Comparison of ENCODE assay signal across 20 cellular contexts in genomic region chr5:132876020-132876759, GRCh38. TPM values are rescaled to one million over a fixed set of nuclear protein-coding genes. Genes with fewer than 3 reads are reported as not detected.
DNase-seq lines count a peak whose midpoint lies in the region; TF ChIP-seq lines count a peak whose summit lies in the region.
"Had no signal": no experiment of that assay in that cellular context is flagged by ENCODE, and none has a peak within 500 bp of the region (broad histone marks: within the 10 kb centered on the region; RNA-seq: fewer than 3 reads in every experiment).

No MANE protein-coding gene starts in this region.

- peaks cover 0 to 15% (median 7%) of the 10 kb centered on the region in 4 donors for H3K36me3 ChIP-seq in transverse colon

- H3K4me3 ChIP-seq in AG10803 (ENCODE audit: low read length): no peak overlapping the region
- H3K4me3 ChIP-seq in transverse colon: no peak overlapping the region
- H3K4me3 ChIP-seq: suprapubic skin had no signal

- TF ChIP-seq POLR2A in transverse colon (IDR thresholded peaks at IDR 0.05): no peak

- H3K27me3 Mint-ChIP-seq in HFFc6 (ENCODE audit: insufficient read depth): no peaks in the 10 kb centered on the region
- no peaks in the 10 kb centered on the region for H3K27me3 Mint-ChIP-seq in nephron (ENCODE audit: low read depth)
- H3K27me3 Mint-ChIP-seq in activated naive CD4-positive, alpha-beta T cell treated with anti-CD3 and anti-CD28 coated beads for 36 hours (ENCODE audit: low read depth): no peaks in the 10 kb centered on the region
- H3K27me3 Mint-ChIP-seq: CD4-positive, alpha-beta memory T cell; memory B cell; naive B cell had no signal

- in situ Hi-C loops in transverse colon (cut with MboI; ENCODE audit: low pct_ligation_motif_present in 1 of 4, low pct_unique_long_range_greater_than_20kb in 1 of 4, low sequenced_read_pairs in 3 of 4): no loop called here

- H3K27ac ChIP-seq in transverse colon: no peak overlapping the region
- H3K27ac ChIP-seq: suprapubic skin had no signal

- peaks cover 37% of the 10 kb centered on the region for H3K36me3 Mint-ChIP-seq in HFFc6 (ENCODE audit: low read depth)
- peaks cover 65% of the 10 kb centered on the region for H3K36me3 Mint-ChIP-seq in nephron (ENCODE audit: low read depth)
- H3K36me3 Mint-ChIP-seq in activated naive CD4-positive, alpha-beta T cell treated with anti-CD3 and anti-CD28 coated beads for 36 hours (ENCODE audit: low read depth): peaks cover 1% of the 10 kb centered on the region
- H3K36me3 Mint-ChIP-seq: activated naive CD4-positive, alpha-beta T cell treated with anti-CD3 and anti-CD28 coated beads, Interleukin-2, amount 50 U/mL, for 72 hours had no signal

- H3K9me3 Mint-ChIP-seq in HFFc6: no peaks in the 10 kb centered on the region
- H3K9me3 Mint-ChIP-seq in nephron: no peaks in the 10 kb centered on the region
- H3K9me3 Mint-ChIP-seq in activated naive CD4-positive, alpha-beta T cell treated with anti-CD3 and anti-CD28 coated beads for 36 hours: no peaks in the 10 kb centered on the region
- H3K9me3 Mint-ChIP-seq: activated naive CD4-positive, alpha-beta T cell treated with anti-CD3 and anti-CD28 coated beads, Interleukin-2, amount 50 U/mL, for 72 hours; CD4-positive, alpha-beta memory T cell; memory B cell; naive B cell; stimulated activated effector memory CD8-positive, alpha-beta T cell treated with anti-CD3 and anti-CD28 coated beads, Interleukin-12 subunit alpha, Interleukin-12 subunit beta, amount 100 ng/mL, for 72 hours had no signal

- H3K4me1 ChIP-seq in transverse colon: peaks cover 0 to 40% (median 7%) of the 10 kb centered on the region in 4 donors

- no peak for TF ChIP-seq EP300 in transverse colon (IDR thresholded peaks at IDR 0.05; ENCODE audit: low read depth)

- WGBS in transverse colon (ENCODE audit: low coverage in 1 of 2), 2 donors: 92 to 100% methylated on average over 1 of the region's 1 CpG

- DNase-seq in AG10803 (ENCODE audit: low read depth) (peak; percentile 34), HFFc6 (peak; percentile 60), fibroblast of peridontal ligament (ENCODE audit: extremely low read depth) (peak; percentile 53), transverse colon (no peak), NCI-H2029 (lab: John Stamatoyannopoulos, UW) (no peak)
- DNase-seq in activated naive CD4-positive, alpha-beta T cell treated with anti-CD3 and anti-CD28 coated beads for 36 hours: no peak
- DNase-seq: activated CD4-positive, CD25-positive, alpha-beta regulatory T cell; activated T-cell treated with anti-CD3 and anti-CD28 coated beads, Interleukin-2, amount 50 U/mL, for 48 hours; CD4-positive, alpha-beta memory T cell; DMS53; naive B cell; NCI-H1048; NCI-H2081 treated with DMSO at 0.1 percent for 48 hours; NCI-H510A treated with DMSO at 0.1 percent for 48 hours; NK-92 treated with Interleukin-12 subunit alpha and Interleukin-12 subunit beta, amount 100 ng/mL, for 24 hours had no signal

- TF ChIP-seq CTCF in AG10803 (conservative IDR thresholded peaks at IDR 0.05; ENCODE audit: low read length): no peak
- no peak for TF ChIP-seq CTCF in HFFc6 (IDR thresholded peaks at IDR 0.05)
- no peak for TF ChIP-seq CTCF in nephron (IDR thresholded peaks at IDR 0.05; ENCODE audit: unreplicated experiment in 3 of 3)
- TF ChIP-seq CTCF in transverse colon (IDR thresholded peaks at IDR 0.05): no peak

- CTCF ChIA-PET in activated naive CD4-positive, alpha-beta T cell treated with anti-CD3 and anti-CD28 coated beads for 36 hours (lab: Charles Lee): interaction anchor here (1.1 kb wide), 1 partner anchor 56 kb away, joined by 3 read pairs; no protein-coding TSS in a partner anchor

- intact Hi-C loops in transverse colon (cut with DNase I; ENCODE audit: low total_unique reads): no loop called here
- intact Hi-C loops in activated naive CD4-positive, alpha-beta T cell treated with anti-CD3 and anti-CD28 coated beads for 36 hours (cut with micrococcal nuclease): no loop called here

- no peaks in the 10 kb centered on the region for H3K27me3 ChIP-seq in transverse colon
- H3K27me3 ChIP-seq: suprapubic skin had no signal

- H3K9me3 ChIP-seq in transverse colon: no peaks in the 10 kb centered on the region
- H3K9me3 ChIP-seq: suprapubic skin had no signal

- H3K27ac Mint-ChIP-seq in HFFc6: peak overlapping the region; percentile 67; the same call in 1 of the 2 replicates
- peak overlapping the region in 2 of 3 experiments; percentile 31 to 77 for H3K27ac Mint-ChIP-seq in nephron
- no peak overlapping the region for H3K27ac Mint-ChIP-seq in activated naive CD4-positive, alpha-beta T cell treated with anti-CD3 and anti-CD28 coated beads for 36 hours
- H3K27ac Mint-ChIP-seq: activated naive CD4-positive, alpha-beta T cell treated with anti-CD3 and anti-CD28 coated beads, Interleukin-2, amount 50 U/mL, for 72 hours; memory B cell; stimulated activated effector memory CD8-positive, alpha-beta T cell treated with anti-CD3 and anti-CD28 coated beads, Interleukin-12 subunit alpha, Interleukin-12 subunit beta, amount 100 ng/mL, for 72 hours had no signal

- H3K4me3 Mint-ChIP-seq in HFFc6: peak overlapping the region; percentile 30; the same call in 1 of the 2 replicates
- H3K4me3 Mint-ChIP-seq in nephron: no peak overlapping the region
- no peak overlapping the region for H3K4me3 Mint-ChIP-seq in activated naive CD4-positive, alpha-beta T cell treated with anti-CD3 and anti-CD28 coated beads for 36 hours
- H3K4me3 Mint-ChIP-seq: CD4-positive, alpha-beta memory T cell; memory B cell; naive B cell; stimulated activated effector memory CD8-positive, alpha-beta T cell treated with anti-CD3 and anti-CD28 coated beads, Interleukin-12 subunit alpha, Interleukin-12 subunit beta, amount 100 ng/mL, for 72 hours had no signal

- peaks cover 37% of the 10 kb centered on the region for H3K4me1 Mint-ChIP-seq in HFFc6 (ENCODE audit: low read depth)
- peaks cover 38% of the 10 kb centered on the region for H3K4me1 Mint-ChIP-seq in nephron
- H3K4me1 Mint-ChIP-seq in activated naive CD4-positive, alpha-beta T cell treated with anti-CD3 and anti-CD28 coated beads for 36 hours (ENCODE audit: low read depth): no peaks in the 10 kb centered on the region
- H3K4me1 Mint-ChIP-seq: CD4-positive, alpha-beta memory T cell; memory B cell; naive B cell; stimulated activated effector memory CD8-positive, alpha-beta T cell treated with anti-CD3 and anti-CD28 coated beads, Interleukin-12 subunit alpha, Interleukin-12 subunit beta, amount 100 ng/mL, for 72 hours had no signal

RNA-seq across cellular contexts. Expression of gene LEAP2, which starts 2.7 kb away (rescaled TPM):
- under 1 TPM; 0.09 to 0.51 (median 0.41) TPM for total RNA-seq in HFFc6 (2021; fragmentation: NEBNext Ultra II Directional; extraction: Animal tissue kit (Norgen Biotek cat#: 25700))
- 1 to 10 TPM in 3 of 4 donors, under 1 TPM in 1; 0.20 to 5.9 (median 5.1) TPM for total RNA-seq in transverse colon
- 1 to 10 TPM; 1.8 to 2.0 TPM for total RNA-seq in activated naive CD4-positive, alpha-beta T cell treated with anti-CD3 and anti-CD28 coated beads for 36 hours

RNA-seq across cellular contexts. Expression of gene UQCRQ, which starts 9.7 kb away (rescaled TPM):
- 100 to 1,000 TPM; 501 to 678 (median 615) TPM for total RNA-seq in HFFc6 (2021; fragmentation: NEBNext Ultra II Directional; extraction: Animal tissue kit (Norgen Biotek cat#: 25700))
- 100 to 1,000 TPM; 117 to 311 (median 239) TPM for total RNA-seq in transverse colon
- 100 to 1,000 TPM; 677 to 784 TPM for total RNA-seq in activated naive CD4-positive, alpha-beta T cell treated with anti-CD3 and anti-CD28 coated beads for 36 hours

RNA-seq across cellular contexts. Expression of gene GDF9, which starts 9.9 kb away (rescaled TPM):
- total RNA-seq in HFFc6 (2021; fragmentation: NEBNext Ultra II Directional; extraction: Animal tissue kit (Norgen Biotek cat#: 25700)): under 1 TPM in 3 of 6 experiments, not detected in 3; 0.09 to 0.14 (median 0.12) TPM
- under 1 TPM in 2 of 4 donors, not detected in 2; 0.27 to 0.79 TPM for total RNA-seq in transverse colon
- total RNA-seq in activated naive CD4-positive, alpha-beta T cell treated with anti-CD3 and anti-CD28 coated beads for 36 hours: 1 to 10 TPM in 1 of 2 experiments, under 1 TPM in 1; 0.64 to 1.2 TPM

RNA-seq across cellular contexts. Expression of gene SHROOM1, which starts 45.7 kb away (rescaled TPM):
- total RNA-seq in HFFc6 (2021; fragmentation: NEBNext Ultra II Directional; extraction: Animal tissue kit (Norgen Biotek cat#: 25700)): 10 to 100 TPM in 1 of 6 experiments, 1 to 10 TPM in 5; 7.8 to 12.2 (median 8.6) TPM
- total RNA-seq in transverse colon: 100 to 1,000 TPM in 1 of 4 donors, 10 to 100 TPM in 3; 65.3 to 244 (median 77.3) TPM
- total RNA-seq in activated naive CD4-positive, alpha-beta T cell treated with anti-CD3 and anti-CD28 coated beads for 36 hours: under 1 TPM; 0.21 to 0.64 TPM

Comparison
In these comparisons a context has a peak if more than half of its experiments do, and no peak if none do; other contexts are left out.
1. DNase-seq: peak in AG10803 (single experiment), HFFc6 (single experiment) and fibroblast of peridontal ligament (single experiment); none in transverse colon (single experiment), NCI-H2029 (single experiment) and activated naive CD4-positive, alpha-beta T cell treated with anti-CD3 and anti-CD28 coated beads for 36 hours (single experiment).